8 cellular contexts compared by ENCODE assay signal in genomic region chr5:175460126-175460525, GRCh38. TPM values are rescaled to one million over a fixed set of nuclear protein-coding genes. Genes with fewer than 3 reads are reported as not detected.
DNase-seq lines count a peak whose midpoint lies in the region; ATAC-seq, FAIRE-seq and TF ChIP-seq lines count a peak whose summit lies in the region.

No MANE protein-coding gene starts in this region.

- dilution Hi-C loops in keratinocyte (cut with MboI; ENCODE audit: extremely low pct_ligation_motif_present, low sequenced_read_pairs) = no loop called here

- no peaks in the 10 kb centered on the region for H3K9me1 ChIP-seq in keratinocyte (ENCODE audit: control insufficient read depth, extremely low read depth, insufficient read depth, low read length)

- TF ChIP-seq CTCF in AG09319 (IDR thresholded peaks at IDR 0.05; ENCODE audit: low read depth, low read length) (peak; percentile 29), GM12875 (IDR thresholded peaks at IDR 0.05; ENCODE audit: borderline replicate concordance, insufficient read depth, low read depth, low read length) (0 out of 2 replicates have a peak, but pooled peaks have one; percentile 15), RWPE1 (conservative IDR thresholded peaks at IDR 0.05; ENCODE audit: low read depth) (peak; percentile 76), keratinocyte (optimal IDR thresholded peaks at IDR 0.05 in 1 of 3, IDR thresholded peaks at IDR 0.05 in 1 of 3, conservative IDR thresholded peaks at IDR 0.05 in 1 of 3; ENCODE audit: extremely low read depth in 1 of 3, insufficient read depth in 2 of 3, low read length in 3 of 3) (peak in 2 of 3 experiments; percentile 36 to 39)

- H3K36me3 ChIP-seq in keratinocyte (ENCODE audit: control insufficient read depth in 2 of 2, extremely low read depth in 1 of 2, insufficient read depth in 2 of 2, low read length in 2 of 2) = no peaks in the 10 kb centered on the region

- ATAC-seq in esophagus mucosa = no peak
- ATAC-seq in GM19395 (IDR thresholded peaks at IDR 0.05; ENCODE audit: unreplicated experiment) = no peak

- H3K9me3 ChIP-seq in keratinocyte (ENCODE audit: control insufficient read depth, low read depth, low read length) = no peaks in the 10 kb centered on the region

- H3K4me1 ChIP-seq in keratinocyte (ENCODE audit: control insufficient read depth, extremely low read depth, insufficient read depth, low read length) = no peaks in the 10 kb centered on the region

- POLR2A ChIA-PET in RWPE1 (lab: Yijun Ruan, JAX; ENCODE audit: low non-redundant PET) = no interaction called here

- no peaks in the 10 kb centered on the region for H3K79me2 ChIP-seq in keratinocyte (ENCODE audit: control insufficient read depth, insufficient read depth, low read length)

- no peak for TF ChIP-seq POLR2A in H54 (IDR thresholded peaks at IDR 0.05; ENCODE audit: low read depth, low read length)

- H3K4me3 ChIP-seq in GM12875 (ENCODE audit: low read depth, low read length) = no peak overlapping the region
- H3K4me3 ChIP-seq in keratinocyte (ENCODE audit: control insufficient read depth in 2 of 3, extremely low read depth in 1 of 3, insufficient read depth in 2 of 3, low read depth in 1 of 3, low read length in 3 of 3) = no peak overlapping the region

- CTCF ChIA-PET in RWPE1 (lab: Yijun Ruan, JAX) = interaction anchor here (0.6 to 0.9 kb wide), 3 partner anchors 106 to 405 kb away, joined by 3 to 5 read pairs (median 3); no protein-coding TSS in a partner anchor

- H3K27ac ChIP-seq in RWPE1 (no peak overlapping the region), keratinocyte (ENCODE audit: control insufficient read depth, insufficient read depth, low read length) (no peak overlapping the region)

- no peak for DNase-seq in AG09319 (ENCODE audit: extremely low read depth, low read depth)
- DNase-seq in RWPE1 (ENCODE audit: low spot score) = no peak
- DNase-seq in keratinocyte (ENCODE audit: low read depth, low spot score) = no peak
- no peak for DNase-seq in H54 (ENCODE audit: insufficient read length, low spot score)
- no peak for DNase-seq in activated CD4-positive, alpha-beta T cell treated with anti-CD3 and anti-CD28 coated beads for 4 hours

- no peak overlapping the region for H3K4me2 ChIP-seq in keratinocyte (ENCODE audit: control insufficient read depth, extremely low read depth, insufficient read depth, low read depth, low read length)

- H3K9ac ChIP-seq in keratinocyte (ENCODE audit: control insufficient read depth, extremely low read depth, insufficient read depth, low read length) = no peak overlapping the region

- H4K20me1 ChIP-seq in keratinocyte (ENCODE audit: control insufficient read depth, extremely low read depth, insufficient read depth, low read length) = no peaks in the 10 kb centered on the region

- FAIRE-seq in keratinocyte (lab: Jason Lieb, UNC) = peak; percentile 79
- FAIRE-seq in H54 (lab: Jason Lieb, UNC) = no peak

- H2AFZ ChIP-seq in keratinocyte (ENCODE audit: control insufficient read depth, low read length) = no peak overlapping the region

- H3K27me3 ChIP-seq in keratinocyte (ENCODE audit: control insufficient read depth, extremely low read depth, insufficient read depth, low read length) = peaks cover 2% of the 10 kb centered on the region

RNA-seq across cellular contexts. Expression of gene DRD1, which starts 16.1 kb away (rescaled TPM):
- 0.01 TPM in 1 of 3 replicates, not detected in the others for polyA plus RNA-seq in keratinocyte
- polyA plus RNA-seq in keratinocyte (2011; ENCODE audit: low read depth) = not detected
- polyA plus RNA-seq in keratinocyte (2011; cell fraction: cytosol; rRNA removed) = not detected in 2 replicates
- polyA plus RNA-seq in keratinocyte (2011; cell fraction: nucleus; rRNA removed) = 0.03 TPM in 1 of 2 replicates, not detected in the other
- not detected in 2 replicates for polyA plus RNA-seq in keratinocyte (2012; ENCODE audit: low replicate concordance)
- polyA minus RNA-seq in keratinocyte = not detected in 3 replicates
- not detected for polyA minus RNA-seq in keratinocyte (2011; cell fraction: cytosol; rRNA and poly(A)+ RNA removed)
- not detected in 2 replicates for polyA minus RNA-seq in keratinocyte (2011; cell fraction: nucleus; rRNA and poly(A)+ RNA removed)
- not detected for total RNA-seq in esophagus mucosa

RNA-seq across cellular contexts. Expression of gene SFXN1, which starts 18.2 kb away (rescaled TPM):
- polyA plus RNA-seq in keratinocyte = 57.1 to 133 TPM (median 80.8 TPM) in 3 replicates
- 16.7 TPM for polyA plus RNA-seq in keratinocyte (2011; ENCODE audit: low read depth)
- 48.9 and 88.6 TPM in 2 replicates for polyA plus RNA-seq in keratinocyte (2011; cell fraction: cytosol; rRNA removed)
- polyA plus RNA-seq in keratinocyte (2011; cell fraction: nucleus; rRNA removed) = 46.1 and 49.7 TPM in 2 replicates
- polyA plus RNA-seq in keratinocyte (2012; ENCODE audit: low replicate concordance) = 26.9 and 68.7 TPM in 2 replicates
- 122 to 200 TPM (median 133 TPM) in 3 replicates for polyA minus RNA-seq in keratinocyte
- polyA minus RNA-seq in keratinocyte (2011; cell fraction: cytosol; rRNA and poly(A)+ RNA removed) = 32.8 TPM
- 16.4 and 38.2 TPM in 2 replicates for polyA minus RNA-seq in keratinocyte (2011; cell fraction: nucleus; rRNA and poly(A)+ RNA removed)
- 35.8 TPM for total RNA-seq in esophagus mucosa

Comparison
In these comparisons a context has a peak if more than half of its experiments do, and no peak if none do; other contexts are left out.
1. CTCF ChIP-seq: peak in every context shown above with its lines; median percentile 76 in RWPE1; 38 in keratinocyte; 29 in AG09319; 15 in GM12875.